In genomic region chr2:18483896-18484295, GRCh38 we compare ENCODE assay signal across 13 cellular contexts.
"Had no signal": no experiment of that assay in that cellular context is flagged by ENCODE, and none has a peak within 500 bp of the region (broad histone marks: within the 10 kb centered on the region; RNA-seq: fewer than 3 reads in every experiment).

No MANE protein-coding gene starts in this region.

- H3K27ac ChIP-seq: parathyroid adenoma had no signal

- H3K9ac ChIP-seq: parathyroid adenoma had no signal

- ATAC-seq: activated naive CD4-positive, alpha-beta T cell treated with anti-CD3 and anti-CD28 coated beads, Interleukin-2, amount 50 U/mL, for 72 hours; stimulated activated naive B cell treated with anti-CD40 and anti-IgM and Interleukin-4, amounts not matched to agents 10 μg/mL and 1 μg/mL and 100 μg/mL, for 72 hours had no signal

- H3K9me3 ChIP-seq: esophagus muscularis mucosa had no signal

- DNase-seq: activated CD4-positive, alpha-beta T cell treated with anti-CD3 and anti-CD28 coated beads, Interleukin-2, amount 50 U/mL, for 48 hours; activated gamma-delta T cell treated with Interleukin-2 at 50 U/mL for 16 hours; dermis blood vessel endothelial cell; effector memory CD4-positive, alpha-beta T cell; immature natural killer cell; midbrain; stimulated activated naive B cell treated with anti-CD40 and anti-IgM and Interleukin-4, amounts not matched to agents 10 μg/mL and 1 μg/mL and 100 μg/mL, for 72 hours; T-helper 2 cell had no signal

- FAIRE-seq: bronchial epithelial cell, endothelial cell of umbilical vein had no signal

- H3K36me3 ChIP-seq: esophagus muscularis mucosa had no signal

- H3K4me1 ChIP-seq: parathyroid adenoma had no signal

- H3K4me3 ChIP-seq: esophagus muscularis mucosa had no signal

- H3K27me3 ChIP-seq: esophagus muscularis mucosa had no signal
